3 cellular contexts compared by ENCODE assay signal in genomic region chr16:46746821-46747776, GRCh38.
TF ChIP-seq lines count a peak whose summit lies in the region.

No MANE protein-coding gene starts in this region.

TF ChIP-seq in SK-N-SH, 30 proteins besides CTCF, POLR2A, EP300 and RAD21:
- TF ChIP-seq NRF1 (IDR thresholded peaks at IDR 0.05; ENCODE audit: low read depth, low read length) (no peak), FOSL2 (IDR thresholded peaks at IDR 0.05; ENCODE audit: borderline replicate concordance, low read depth) (no peak), MAX (IDR thresholded peaks at IDR 0.05; ENCODE audit: low read depth) (no peak), RFX5 (IDR thresholded peaks at IDR 0.05; ENCODE audit: low read length) (no peak), ELF1 (IDR thresholded peaks at IDR 0.05) (no peak), RXRA (IDR thresholded peaks at IDR 0.05; ENCODE audit: borderline replicate concordance, low read depth) (no peak), USF2 (IDR thresholded peaks at IDR 0.05; ENCODE audit: borderline replicate concordance, low read depth, low read length) (no peak), TCF12 (IDR thresholded peaks at IDR 0.05) (no peak), MEF2A (IDR thresholded peaks at IDR 0.05; ENCODE audit: borderline replicate concordance, low read depth) (no peak), USF1 (IDR thresholded peaks at IDR 0.05; ENCODE audit: borderline replicate concordance, low read depth) (no peak), SMC3 (IDR thresholded peaks at IDR 0.05; ENCODE audit: low read depth, low read length) (no peak), POLR2AphosphoS5 (IDR thresholded peaks at IDR 0.05; ENCODE audit: low read depth, low read length) (no peak), ZBTB33 (IDR thresholded peaks at IDR 0.05; ENCODE audit: borderline replicate concordance, low read depth) (no peak), TEAD4 (IDR thresholded peaks at IDR 0.05; ENCODE audit: borderline replicate concordance, insufficient read depth) (no peak), SIN3A (IDR thresholded peaks at IDR 0.05; ENCODE audit: borderline replicate concordance, low read depth, low read length) (no peak), FOXM1 (IDR thresholded peaks at IDR 0.05; ENCODE audit: low read depth) (no peak), JUND (IDR thresholded peaks at IDR 0.05) (no peak), YY1 (IDR thresholded peaks at IDR 0.05; ENCODE audit: low read depth) (no peak), RCOR1 (IDR thresholded peaks at IDR 0.05; ENCODE audit: low read length) (no peak)

TF ChIP-seq in SK-N-SH treated with all-trans-retinoic acid at 6 μM for 48 hours, 23 proteins besides CTCF, POLR2A, EP300 and RAD21:
- TF ChIP-seq ZFP3 (CRISPR knock-in tag; IDR thresholded peaks at IDR 0.05) (no peak), BACH2 (CRISPR knock-in tag; IDR thresholded peaks at IDR 0.05; ENCODE audit: borderline replicate concordance) (no peak), GLIS3 (CRISPR knock-in tag; IDR thresholded peaks at IDR 0.05) (no peak)

TF ChIP-seq in H1, 55 proteins besides CTCF, POLR2A, EP300 and RAD21:
- TF ChIP-seq HDAC6 (IDR thresholded peaks at IDR 0.05; ENCODE audit: low read depth, low read length) (no peak), POLR2AphosphoS5 (IDR thresholded peaks at IDR 0.05; ENCODE audit: low read depth, low read length) (no peak), MAX (IDR thresholded peaks at IDR 0.05) (no peak), SAP30 (IDR thresholded peaks at IDR 0.05; ENCODE audit: insufficient read depth, insufficient replicate concordance, low read length) (no peak), TEAD4 (IDR thresholded peaks at IDR 0.05; ENCODE audit: low read depth, low read length) (0 out of 2 replicates have a peak, but pooled peaks have one; percentile 8), CEBPB (IDR thresholded peaks at IDR 0.05; ENCODE audit: low read depth, low read length) (peak; percentile 78), CHD1 (IDR thresholded peaks at IDR 0.05; ENCODE audit: low read depth, low read length) (no peak)
